Comparison of ENCODE assay signal across 1 cellular context in the genomic region with DNA sequence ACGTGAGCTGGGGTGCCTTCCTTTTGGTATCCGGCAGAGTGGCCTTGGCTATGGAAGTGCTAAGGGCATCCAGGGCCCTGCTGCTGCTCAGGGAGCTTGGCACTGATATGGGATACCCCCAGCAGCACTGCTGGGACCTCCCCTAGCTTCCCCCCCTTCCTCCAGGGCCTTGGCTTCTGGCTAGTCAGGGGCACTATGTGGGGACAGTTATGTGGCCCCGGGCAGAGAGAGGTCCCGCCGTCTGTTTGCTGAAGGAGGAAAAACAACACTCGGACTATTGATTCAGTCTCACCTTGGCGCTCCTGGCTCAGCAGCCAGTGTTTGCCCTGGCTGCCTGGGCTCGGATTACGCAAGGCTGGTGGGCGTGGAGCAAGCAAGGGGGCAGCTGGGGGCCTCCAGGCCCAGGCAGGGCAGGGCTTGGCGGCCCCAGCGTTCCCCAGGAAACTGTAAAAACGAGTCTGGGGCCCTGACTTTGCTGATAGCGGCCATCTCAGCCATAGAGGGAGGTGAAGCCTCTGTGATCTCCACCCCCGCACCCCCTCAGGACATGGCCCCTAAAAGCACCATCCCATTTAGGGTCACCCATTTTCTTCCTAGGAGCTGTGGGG.
A peak's percentile ranks its signal among the peaks of the same experiment; 100 is the strongest.
TF ChIP-seq lines count a peak whose summit lies in the region.

No MANE protein-coding gene starts in this region.

TF ChIP-seq in HepG2, 621 proteins besides CTCF, POLR2A, EP300 and RAD21 (continued from another document and continues in another):
- TF ChIP-seq, protein P1, sequence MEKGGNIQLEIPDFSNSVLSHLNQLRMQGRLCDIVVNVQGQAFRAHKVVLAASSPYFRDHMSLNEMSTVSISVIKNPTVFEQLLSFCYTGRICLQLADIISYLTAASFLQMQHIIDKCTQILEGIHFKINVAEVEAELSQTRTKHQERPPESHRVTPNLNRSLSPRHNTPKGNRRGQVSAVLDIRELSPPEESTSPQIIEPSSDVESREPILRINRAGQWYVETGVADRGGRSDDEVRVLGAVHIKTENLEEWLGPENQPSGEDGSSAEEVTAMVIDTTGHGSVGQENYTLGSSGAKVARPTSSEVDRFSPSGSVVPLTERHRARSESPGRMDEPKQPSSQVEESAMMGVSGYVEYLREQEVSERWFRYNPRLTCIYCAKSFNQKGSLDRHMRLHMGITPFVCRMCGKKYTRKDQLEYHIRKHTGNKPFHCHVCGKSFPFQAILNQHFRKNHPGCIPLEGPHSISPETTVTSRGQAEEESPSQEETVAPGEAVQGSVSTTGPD (CRISPR knock-in tag; IDR thresholded peaks at IDR 0.05) = peak; percentile 99
- peak; percentile 100 for TF ChIP-seq ZNF350 (CRISPR knock-in tag; IDR thresholded peaks at IDR 0.05; ENCODE audit: borderline replicate concordance, low read depth)
- peak; percentile 85; the same call in 1 of the 2 replicates for TF ChIP-seq ZNF253 (CRISPR knock-in tag; IDR thresholded peaks at IDR 0.05; ENCODE audit: borderline replicate concordance)
- TF ChIP-seq, protein P2, sequence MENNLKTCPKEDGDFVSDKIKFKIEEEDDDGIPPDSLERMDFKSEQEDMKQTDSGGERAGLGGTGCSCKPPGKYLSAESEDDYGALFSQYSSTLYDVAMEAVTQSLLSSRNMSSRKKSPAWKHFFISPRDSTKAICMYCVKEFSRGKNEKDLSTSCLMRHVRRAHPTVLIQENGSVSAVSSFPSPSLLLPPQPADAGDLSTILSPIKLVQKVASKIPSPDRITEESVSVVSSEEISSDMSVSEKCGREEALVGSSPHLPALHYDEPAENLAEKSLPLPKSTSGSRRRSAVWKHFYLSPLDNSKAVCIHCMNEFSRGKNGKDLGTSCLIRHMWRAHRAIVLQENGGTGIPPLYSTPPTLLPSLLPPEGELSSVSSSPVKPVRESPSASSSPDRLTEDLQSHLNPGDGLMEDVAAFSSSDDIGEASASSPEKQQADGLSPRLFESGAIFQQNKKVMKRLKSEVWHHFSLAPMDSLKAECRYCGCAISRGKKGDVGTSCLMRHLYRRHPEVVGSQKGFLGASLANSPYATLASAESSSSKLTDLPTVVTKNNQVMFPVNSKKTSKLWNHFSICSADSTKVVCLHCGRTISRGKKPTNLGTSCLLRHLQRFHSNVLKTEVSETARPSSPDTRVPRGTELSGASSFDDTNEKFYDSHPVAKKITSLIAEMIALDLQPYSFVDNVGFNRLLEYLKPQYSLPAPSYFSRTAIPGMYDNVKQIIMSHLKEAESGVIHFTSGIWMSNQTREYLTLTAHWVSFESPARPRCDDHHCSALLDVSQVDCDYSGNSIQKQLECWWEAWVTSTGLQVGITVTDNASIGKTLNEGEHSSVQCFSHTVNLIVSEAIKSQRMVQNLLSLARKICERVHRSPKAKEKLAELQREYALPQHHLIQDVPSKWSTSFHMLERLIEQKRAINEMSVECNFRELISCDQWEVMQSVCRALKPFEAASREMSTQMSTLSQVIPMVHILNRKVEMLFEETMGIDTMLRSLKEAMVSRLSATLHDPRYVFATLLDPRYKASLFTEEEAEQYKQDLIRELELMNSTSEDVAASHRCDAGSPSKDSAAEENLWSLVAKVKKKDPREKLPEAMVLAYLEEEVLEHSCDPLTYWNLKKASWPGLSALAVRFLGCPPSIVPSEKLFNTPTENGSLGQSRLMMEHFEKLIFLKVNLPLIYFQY (CRISPR knock-in tag; IDR thresholded peaks at IDR 0.05; ENCODE audit: borderline replicate concordance) = no peak
- TF ChIP-seq, protein P3, sequence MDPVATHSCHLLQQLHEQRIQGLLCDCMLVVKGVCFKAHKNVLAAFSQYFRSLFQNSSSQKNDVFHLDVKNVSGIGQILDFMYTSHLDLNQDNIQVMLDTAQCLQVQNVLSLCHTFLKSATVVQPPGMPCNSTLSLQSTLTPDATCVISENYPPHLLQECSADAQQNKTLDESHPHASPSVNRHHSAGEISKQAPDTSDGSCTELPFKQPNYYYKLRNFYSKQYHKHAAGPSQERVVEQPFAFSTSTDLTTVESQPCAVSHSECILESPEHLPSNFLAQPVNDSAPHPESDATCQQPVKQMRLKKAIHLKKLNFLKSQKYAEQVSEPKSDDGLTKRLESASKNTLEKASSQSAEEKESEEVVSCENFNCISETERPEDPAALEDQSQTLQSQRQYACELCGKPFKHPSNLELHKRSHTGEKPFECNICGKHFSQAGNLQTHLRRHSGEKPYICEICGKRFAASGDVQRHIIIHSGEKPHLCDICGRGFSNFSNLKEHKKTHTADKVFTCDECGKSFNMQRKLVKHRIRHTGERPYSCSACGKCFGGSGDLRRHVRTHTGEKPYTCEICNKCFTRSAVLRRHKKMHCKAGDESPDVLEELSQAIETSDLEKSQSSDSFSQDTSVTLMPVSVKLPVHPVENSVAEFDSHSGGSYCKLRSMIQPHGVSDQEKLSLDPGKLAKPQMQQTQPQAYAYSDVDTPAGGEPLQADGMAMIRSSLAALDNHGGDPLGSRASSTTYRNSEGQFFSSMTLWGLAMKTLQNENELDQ (CRISPR knock-in tag; IDR thresholded peaks at IDR 0.05; ENCODE audit: borderline replicate concordance) = no peak
- TF ChIP-seq, protein P4, sequence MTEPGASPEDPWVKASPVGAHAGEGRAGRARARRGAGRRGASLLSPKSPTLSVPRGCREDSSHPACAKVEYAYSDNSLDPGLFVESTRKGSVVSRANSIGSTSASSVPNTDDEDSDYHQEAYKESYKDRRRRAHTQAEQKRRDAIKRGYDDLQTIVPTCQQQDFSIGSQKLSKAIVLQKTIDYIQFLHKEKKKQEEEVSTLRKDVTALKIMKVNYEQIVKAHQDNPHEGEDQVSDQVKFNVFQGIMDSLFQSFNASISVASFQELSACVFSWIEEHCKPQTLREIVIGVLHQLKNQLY (CRISPR knock-in tag; IDR thresholded peaks at IDR 0.05) = peak; percentile 91; the same call in 1 of the 2 replicates
- peak; percentile 95 for TF ChIP-seq ESRRA (CRISPR knock-in tag; IDR thresholded peaks at IDR 0.05; ENCODE audit: low read depth)
- TF ChIP-seq ATF7 (IDR thresholded peaks at IDR 0.05) = no peak
- TF ChIP-seq ATF7 (CRISPR knock-in tag; IDR thresholded peaks at IDR 0.05) = peak; percentile 90
- TF ChIP-seq, protein P5, sequence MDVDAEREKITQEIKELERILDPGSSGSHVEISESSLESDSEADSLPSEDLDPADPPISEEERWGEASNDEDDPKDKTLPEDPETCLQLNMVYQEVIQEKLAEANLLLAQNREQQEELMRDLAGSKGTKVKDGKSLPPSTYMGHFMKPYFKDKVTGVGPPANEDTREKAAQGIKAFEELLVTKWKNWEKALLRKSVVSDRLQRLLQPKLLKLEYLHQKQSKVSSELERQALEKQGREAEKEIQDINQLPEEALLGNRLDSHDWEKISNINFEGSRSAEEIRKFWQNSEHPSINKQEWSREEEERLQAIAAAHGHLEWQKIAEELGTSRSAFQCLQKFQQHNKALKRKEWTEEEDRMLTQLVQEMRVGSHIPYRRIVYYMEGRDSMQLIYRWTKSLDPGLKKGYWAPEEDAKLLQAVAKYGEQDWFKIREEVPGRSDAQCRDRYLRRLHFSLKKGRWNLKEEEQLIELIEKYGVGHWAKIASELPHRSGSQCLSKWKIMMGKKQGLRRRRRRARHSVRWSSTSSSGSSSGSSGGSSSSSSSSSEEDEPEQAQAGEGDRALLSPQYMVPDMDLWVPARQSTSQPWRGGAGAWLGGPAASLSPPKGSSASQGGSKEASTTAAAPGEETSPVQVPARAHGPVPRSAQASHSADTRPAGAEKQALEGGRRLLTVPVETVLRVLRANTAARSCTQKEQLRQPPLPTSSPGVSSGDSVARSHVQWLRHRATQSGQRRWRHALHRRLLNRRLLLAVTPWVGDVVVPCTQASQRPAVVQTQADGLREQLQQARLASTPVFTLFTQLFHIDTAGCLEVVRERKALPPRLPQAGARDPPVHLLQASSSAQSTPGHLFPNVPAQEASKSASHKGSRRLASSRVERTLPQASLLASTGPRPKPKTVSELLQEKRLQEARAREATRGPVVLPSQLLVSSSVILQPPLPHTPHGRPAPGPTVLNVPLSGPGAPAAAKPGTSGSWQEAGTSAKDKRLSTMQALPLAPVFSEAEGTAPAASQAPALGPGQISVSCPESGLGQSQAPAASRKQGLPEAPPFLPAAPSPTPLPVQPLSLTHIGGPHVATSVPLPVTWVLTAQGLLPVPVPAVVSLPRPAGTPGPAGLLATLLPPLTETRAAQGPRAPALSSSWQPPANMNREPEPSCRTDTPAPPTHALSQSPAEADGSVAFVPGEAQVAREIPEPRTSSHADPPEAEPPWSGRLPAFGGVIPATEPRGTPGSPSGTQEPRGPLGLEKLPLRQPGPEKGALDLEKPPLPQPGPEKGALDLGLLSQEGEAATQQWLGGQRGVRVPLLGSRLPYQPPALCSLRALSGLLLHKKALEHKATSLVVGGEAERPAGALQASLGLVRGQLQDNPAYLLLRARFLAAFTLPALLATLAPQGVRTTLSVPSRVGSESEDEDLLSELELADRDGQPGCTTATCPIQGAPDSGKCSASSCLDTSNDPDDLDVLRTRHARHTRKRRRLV (CRISPR knock-in tag; IDR thresholded peaks at IDR 0.05) = peak; percentile 80; the same call in 1 of the 2 replicates
- TF ChIP-seq SMAD9 (CRISPR knock-in tag; IDR thresholded peaks at IDR 0.05) = no peak
- TF ChIP-seq KMT2A (CRISPR knock-in tag; IDR thresholded peaks at IDR 0.05) = peak; percentile 74
- TF ChIP-seq, protein P6, sequence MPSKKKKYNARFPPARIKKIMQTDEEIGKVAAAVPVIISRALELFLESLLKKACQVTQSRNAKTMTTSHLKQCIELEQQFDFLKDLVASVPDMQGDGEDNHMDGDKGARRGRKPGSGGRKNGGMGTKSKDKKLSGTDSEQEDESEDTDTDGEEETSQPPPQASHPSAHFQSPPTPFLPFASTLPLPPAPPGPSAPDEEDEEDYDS (CRISPR knock-in tag; IDR thresholded peaks at IDR 0.05) = peak; percentile 63; the same call in 1 of the 2 replicates
- TF ChIP-seq ZNF430 (CRISPR knock-in tag; IDR thresholded peaks at IDR 0.05) = peak; percentile 84; the same call in 1 of the 2 replicates
- TF ChIP-seq SIX1 (CRISPR knock-in tag; IDR thresholded peaks at IDR 0.05; ENCODE audit: borderline replicate concordance) = peak; percentile 92
- TF ChIP-seq ZFAT (CRISPR knock-in tag; conservative IDR thresholded peaks at IDR 0.05) = no peak
- TF ChIP-seq, protein P7, sequence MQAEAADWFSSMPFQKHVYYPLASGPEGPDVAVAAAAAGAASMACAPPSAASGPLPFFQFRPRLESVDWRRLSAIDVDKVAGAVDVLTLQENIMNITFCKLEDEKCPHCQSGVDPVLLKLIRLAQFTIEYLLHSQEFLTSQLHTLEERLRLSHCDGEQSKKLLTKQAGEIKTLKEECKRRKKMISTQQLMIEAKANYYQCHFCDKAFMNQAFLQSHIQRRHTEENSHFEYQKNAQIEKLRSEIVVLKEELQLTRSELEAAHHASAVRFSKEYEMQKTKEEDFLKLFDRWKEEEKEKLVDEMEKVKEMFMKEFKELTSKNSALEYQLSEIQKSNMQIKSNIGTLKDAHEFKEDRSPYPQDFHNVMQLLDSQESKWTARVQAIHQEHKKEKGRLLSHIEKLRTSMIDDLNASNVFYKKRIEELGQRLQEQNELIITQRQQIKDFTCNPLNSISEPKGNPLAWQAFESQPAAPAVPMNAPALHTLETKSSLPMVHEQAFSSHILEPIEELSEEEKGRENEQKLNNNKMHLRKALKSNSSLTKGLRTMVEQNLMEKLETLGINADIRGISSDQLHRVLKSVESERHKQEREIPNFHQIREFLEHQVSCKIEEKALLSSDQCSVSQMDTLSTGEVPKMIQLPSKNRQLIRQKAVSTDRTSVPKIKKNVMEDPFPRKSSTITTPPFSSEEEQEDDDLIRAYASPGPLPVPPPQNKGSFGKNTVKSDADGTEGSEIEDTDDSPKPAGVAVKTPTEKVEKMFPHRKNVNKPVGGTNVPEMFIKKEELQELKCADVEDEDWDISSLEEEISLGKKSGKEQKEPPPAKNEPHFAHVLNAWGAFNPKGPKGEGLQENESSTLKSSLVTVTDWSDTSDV (CRISPR knock-in tag; IDR thresholded peaks at IDR 0.05) = 0 out of 2 replicates have a peak, but pooled peaks have one; percentile 42
- no peak for TF ChIP-seq ZNF251 (CRISPR knock-in tag; IDR thresholded peaks at IDR 0.05)
- TF ChIP-seq ASH2L (IDR thresholded peaks at IDR 0.05; ENCODE audit: insufficient read length, low read depth, low read length) = peak; percentile 81
- TF ChIP-seq, protein P8, sequence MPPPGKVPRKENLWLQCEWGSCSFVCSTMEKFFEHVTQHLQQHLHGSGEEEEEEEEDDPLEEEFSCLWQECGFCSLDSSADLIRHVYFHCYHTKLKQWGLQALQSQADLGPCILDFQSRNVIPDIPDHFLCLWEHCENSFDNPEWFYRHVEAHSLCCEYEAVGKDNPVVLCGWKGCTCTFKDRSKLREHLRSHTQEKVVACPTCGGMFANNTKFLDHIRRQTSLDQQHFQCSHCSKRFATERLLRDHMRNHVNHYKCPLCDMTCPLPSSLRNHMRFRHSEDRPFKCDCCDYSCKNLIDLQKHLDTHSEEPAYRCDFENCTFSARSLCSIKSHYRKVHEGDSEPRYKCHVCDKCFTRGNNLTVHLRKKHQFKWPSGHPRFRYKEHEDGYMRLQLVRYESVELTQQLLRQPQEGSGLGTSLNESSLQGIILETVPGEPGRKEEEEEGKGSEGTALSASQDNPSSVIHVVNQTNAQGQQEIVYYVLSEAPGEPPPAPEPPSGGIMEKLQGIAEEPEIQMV (CRISPR knock-in tag; IDR thresholded peaks at IDR 0.05; ENCODE audit: low read depth) = peak; percentile 90
- TF ChIP-seq HNF4G (IDR thresholded peaks at IDR 0.05; ENCODE audit: borderline replicate concordance, low read depth, low read length) = peak; percentile 85
- peak; percentile 90 for TF ChIP-seq HNF4G (CRISPR knock-in tag; IDR thresholded peaks at IDR 0.05; ENCODE audit: borderline replicate concordance, low read depth)
- TF ChIP-seq, protein P9, sequence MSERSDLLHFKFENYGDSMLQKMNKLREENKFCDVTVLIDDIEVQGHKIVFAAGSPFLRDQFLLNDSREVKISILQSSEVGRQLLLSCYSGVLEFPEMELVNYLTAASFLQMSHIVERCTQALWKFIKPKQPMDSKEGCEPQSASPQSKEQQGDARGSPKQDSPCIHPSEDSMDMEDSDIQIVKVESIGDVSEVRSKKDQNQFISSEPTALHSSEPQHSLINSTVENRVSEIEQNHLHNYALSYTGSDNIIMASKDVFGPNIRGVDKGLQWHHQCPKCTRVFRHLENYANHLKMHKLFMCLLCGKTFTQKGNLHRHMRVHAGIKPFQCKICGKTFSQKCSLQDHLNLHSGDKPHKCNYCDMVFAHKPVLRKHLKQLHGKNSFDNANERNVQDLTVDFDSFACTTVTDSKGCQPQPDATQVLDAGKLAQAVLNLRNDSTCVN (CRISPR knock-in tag; IDR thresholded peaks at IDR 0.05; ENCODE audit: borderline replicate concordance) = 0 out of 2 replicates have a peak, but pooled peaks have one; percentile 52
- peak; percentile 82; the same call in 1 of the 2 replicates for TF ChIP-seq ZBTB20 (CRISPR knock-in tag; IDR thresholded peaks at IDR 0.05; ENCODE audit: borderline replicate concordance, low read depth)
- TF ChIP-seq, protein P10, sequence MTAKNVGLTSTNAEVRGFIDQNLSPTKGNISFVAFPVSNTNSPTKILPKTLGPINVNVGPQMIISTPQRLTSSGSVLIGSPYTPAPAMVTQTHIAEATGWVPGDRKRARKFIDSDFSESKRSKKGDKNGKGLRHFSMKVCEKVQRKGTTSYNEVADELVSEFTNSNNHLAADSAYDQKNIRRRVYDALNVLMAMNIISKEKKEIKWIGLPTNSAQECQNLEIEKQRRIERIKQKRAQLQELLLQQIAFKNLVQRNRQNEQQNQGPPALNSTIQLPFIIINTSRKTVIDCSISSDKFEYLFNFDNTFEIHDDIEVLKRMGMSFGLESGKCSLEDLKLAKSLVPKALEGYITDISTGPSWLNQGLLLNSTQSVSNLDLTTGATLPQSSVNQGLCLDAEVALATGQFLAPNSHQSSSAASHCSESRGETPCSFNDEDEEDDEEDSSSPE (CRISPR knock-in tag; IDR thresholded peaks at IDR 0.05) = peak; percentile 80; the same call in 1 of the 2 replicates
- TF ChIP-seq KLF9 (CRISPR knock-in tag; IDR thresholded peaks at IDR 0.05; ENCODE audit: low read depth) = peak; percentile 91; the same call in 1 of the 2 replicates
- TF ChIP-seq, protein P11, sequence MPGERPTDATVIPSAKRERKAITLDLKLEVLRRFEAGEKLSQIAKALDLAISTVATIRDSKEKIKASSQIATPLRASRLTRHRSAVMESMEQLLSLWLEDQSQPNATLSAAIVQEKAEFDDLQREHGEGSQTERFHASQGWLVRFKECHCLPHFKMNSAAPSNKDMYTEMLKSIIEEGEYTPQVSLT (CRISPR knock-in tag; IDR thresholded peaks at IDR 0.05; ENCODE audit: borderline replicate concordance, low read depth) = no peak
- peak; percentile 97 for TF ChIP-seq KDM2A (CRISPR knock-in tag; IDR thresholded peaks at IDR 0.05; ENCODE audit: borderline replicate concordance, low read depth)
